ENCODE assay signal across 8 cellular contexts in the genomic region with DNA sequence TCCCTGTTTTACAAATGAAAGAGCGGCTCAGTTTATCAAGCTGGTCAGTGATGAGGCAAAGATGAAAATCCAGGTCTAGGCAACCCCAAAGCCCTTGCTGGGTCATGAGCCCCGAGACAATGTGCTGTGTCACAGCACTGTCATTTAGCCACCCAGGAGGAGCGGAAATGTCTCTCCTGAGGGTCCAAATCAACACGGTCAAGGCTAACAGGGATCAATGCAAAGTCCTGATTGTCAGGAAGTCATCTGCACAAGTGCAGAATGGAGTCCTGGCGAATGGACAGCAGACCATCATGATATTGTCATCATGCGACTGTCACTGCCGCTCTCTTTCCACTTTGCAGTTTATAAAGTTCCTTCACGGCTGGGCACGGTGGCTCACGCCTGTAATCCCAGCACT. TPM values are rescaled to one million over a fixed set of nuclear protein-coding genes. Genes with fewer than 3 reads are reported as not detected.
"Had no signal": no experiment of that assay in that cellular context is flagged by ENCODE, and none has a peak within 500 bp of the region (broad histone marks: within the 10 kb centered on the region; RNA-seq: fewer than 3 reads in every experiment).

No MANE protein-coding gene starts in this region.

- H2AFZ ChIP-seq: GM23248 had no signal

- H3K27ac ChIP-seq: GM23248 had no signal

- H3K36me3 Mint-ChIP-seq: IgD-negative memory B cell had no signal

- H3K27ac Mint-ChIP-seq: H9, IgD-negative memory B cell had no signal

- FAIRE-seq: H54, HTR-8/SVneo had no signal

- H3K4me3 Mint-ChIP-seq: H9, IgD-negative memory B cell had no signal

- DNase-seq: GM23248, GOT3, H9, HCEC 1CT, KG1 had no signal

- H3K4me3 ChIP-seq: GM23248 had no signal

- H3K9me3 Mint-ChIP-seq: IgD-negative memory B cell had no signal

- H3K9ac ChIP-seq: GM23248 had no signal

RNA-seq across cellular contexts. Expression of gene NCMAP, which starts 30.2 kb away (rescaled TPM):
- total RNA-seq: GM23248 had no signal
- polyA plus RNA-seq: GM23248, IgD-negative memory B cell had no signal
